Comparison of ENCODE assay signal across 28 cellular contexts in the genomic region with DNA sequence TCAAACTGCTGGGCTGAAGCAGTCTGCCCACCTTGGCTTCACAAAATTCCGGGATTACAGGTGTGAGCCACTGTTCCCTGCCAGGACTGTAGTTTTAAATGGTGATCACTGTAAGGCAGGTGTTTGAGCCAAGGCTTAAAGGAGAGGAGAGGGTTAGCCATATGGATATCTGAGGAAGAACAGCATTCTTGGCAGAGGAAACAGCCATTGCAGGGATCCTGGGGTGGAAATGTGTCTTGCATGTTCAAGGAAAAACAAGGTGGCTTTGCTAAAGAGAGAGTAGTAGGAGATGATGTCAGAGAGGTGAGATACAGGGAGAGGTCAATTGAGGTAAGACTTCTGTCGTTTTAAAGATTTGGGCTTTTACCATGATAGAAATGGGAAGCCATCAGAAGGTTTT.
"Had no signal": no experiment of that assay in that cellular context is flagged by ENCODE, and none has a peak within 500 bp of the region (broad histone marks: within the 10 kb centered on the region; RNA-seq: fewer than 3 reads in every experiment).

No MANE protein-coding gene starts in this region.

- H3K36me3 ChIP-seq: breast epithelium had no signal

- ATAC-seq: activated CD4-positive, alpha-beta T cell treated with anti-CD3 and anti-CD28 coated beads for 36 hours; activated naive CD4-positive, alpha-beta T cell treated with anti-CD3 and anti-CD28 coated beads, Interleukin-2, amount 50 U/mL, for 72 hours; activated T-cell treated with anti-CD3 and anti-CD28 coated beads, Interleukin-2, amount 50 U/mL, for 72 hours; gastroesophageal sphincter; heart right ventricle had no signal

- H3K4me3 Mint-ChIP-seq: activated CD4-positive, alpha-beta memory T cell treated with anti-CD3 and anti-CD28 coated beads, Interleukin-2, amount 10 ng/mL, durations not matched to agents 7 days and 5 days; activated CD4-positive, alpha-beta T cell treated with anti-CD3 and anti-CD28 coated beads for 36 hours; activated CD4-positive, alpha-beta T cell treated with anti-CD3 and anti-CD28 coated beads, Interleukin-2, amount 10 ng/mL, durations not matched to agents 24 days and 14 days; activated naive CD4-positive, alpha-beta T cell treated with anti-CD3 and anti-CD28 coated beads, Interleukin-2, amount 10 ng/mL, durations not matched to agents 7 days and 5 days; activated naive CD8-positive, alpha-beta T cell treated with anti-CD3 and anti-CD28 coated beads, Interleukin-2, amount 10 ng/mL, durations not matched to agents 7 days and 5 days; activated T-cell treated with anti-CD3 and anti-CD28 coated beads, Interleukin-2, amount 50 U/mL, for 24 hours; activated T-cell treated with anti-CD3 and anti-CD28 coated beads, Interleukin-2, amount 50 U/mL, for 72 hours; brain had no signal

- DNase-seq: activated CD4-positive, alpha-beta memory T cell treated with anti-CD3 and anti-CD28 coated beads, Interleukin-2, amount 10 ng/mL, durations not matched to agents 7 days and 5 days; activated CD4-positive, alpha-beta T cell treated with anti-CD3 and anti-CD28 coated beads for 36 hours; activated CD4-positive, alpha-beta T cell treated with anti-CD3 and anti-CD28 coated beads, Interleukin-2, amount 10 ng/mL, durations not matched to agents 24 days and 14 days; activated CD4-positive, CD25-positive, alpha-beta regulatory T cell; activated CD4-positive, CD25-positive, alpha-beta regulatory T cell treated with anti-CD3 and anti-CD28 coated beads, Interleukin-2, amount 50 U/mL, for 72 hours; activated CD8-positive, alpha-beta memory T cell treated with anti-CD3 and anti-CD28 coated beads, Interleukin-2, amount 50 U/mL, for 48 hours; activated gamma-delta T cell; activated naive CD4-positive, alpha-beta T cell; activated naive CD4-positive, alpha-beta T cell treated with anti-CD3 and anti-CD28 coated beads, Interleukin-2, amount 10 ng/mL, durations not matched to agents 7 days and 5 days; activated naive CD8-positive, alpha-beta T cell treated with anti-CD3 and anti-CD28 coated beads, Interleukin-2, amount 10 ng/mL, durations not matched to agents 7 days and 5 days; activated T-cell treated with anti-CD3 and anti-CD28 coated beads for 4 hours; activated T-cell treated with anti-CD3 and anti-CD28 coated beads, Interleukin-2, amount 50 U/mL, for 24 hours; activated T-cell treated with anti-CD3 and anti-CD28 coated beads, Interleukin-2, amount 50 U/mL, for 72 hours; central memory CD4-positive, alpha-beta T cell; cortex of kidney; dermis blood vessel endothelial cell; effector CD4-positive, alpha-beta T cell; esophagus squamous epithelium; foreskin melanocyte; heart right ventricle; T-helper 2 cell had no signal

- H3K27ac Mint-ChIP-seq: activated CD4-positive, alpha-beta memory T cell treated with anti-CD3 and anti-CD28 coated beads, Interleukin-2, amount 10 ng/mL, durations not matched to agents 7 days and 5 days; activated CD4-positive, alpha-beta T cell treated with anti-CD3 and anti-CD28 coated beads for 36 hours; activated CD4-positive, alpha-beta T cell treated with anti-CD3 and anti-CD28 coated beads, Interleukin-2, amount 10 ng/mL, durations not matched to agents 24 days and 14 days; activated naive CD4-positive, alpha-beta T cell treated with anti-CD3 and anti-CD28 coated beads, Interleukin-2, amount 10 ng/mL, durations not matched to agents 7 days and 5 days; activated naive CD4-positive, alpha-beta T cell treated with anti-CD3 and anti-CD28 coated beads, Interleukin-2, amount 50 U/mL, for 72 hours; activated naive CD8-positive, alpha-beta T cell treated with anti-CD3 and anti-CD28 coated beads, Interleukin-2, amount 10 ng/mL, durations not matched to agents 7 days and 5 days; activated T-cell treated with anti-CD3 and anti-CD28 coated beads, Interleukin-2, amount 50 U/mL, for 24 hours; activated T-cell treated with anti-CD3 and anti-CD28 coated beads, Interleukin-2, amount 50 U/mL, for 72 hours had no signal

- H3K4me1 ChIP-seq: ascending aorta, breast epithelium, esophagus squamous epithelium had no signal

- H3K27ac ChIP-seq: ascending aorta, cardiac muscle cell, epithelial cell of prostate, esophagus squamous epithelium, gastroesophageal sphincter, heart right ventricle had no signal

- H3K9me3 ChIP-seq: ascending aorta, breast epithelium, esophagus squamous epithelium, gastroesophageal sphincter, heart right ventricle had no signal

- H3K27me3 ChIP-seq: ascending aorta, breast epithelium, cardiac muscle cell, esophagus squamous epithelium, gastroesophageal sphincter, heart right ventricle had no signal

- H3K9me3 Mint-ChIP-seq: activated CD4-positive, alpha-beta memory T cell treated with anti-CD3 and anti-CD28 coated beads, Interleukin-2, amount 10 ng/mL, durations not matched to agents 7 days and 5 days; activated CD4-positive, alpha-beta T cell treated with anti-CD3 and anti-CD28 coated beads, Interleukin-2, amount 10 ng/mL, durations not matched to agents 24 days and 14 days; activated naive CD4-positive, alpha-beta T cell treated with anti-CD3 and anti-CD28 coated beads, Interleukin-2, amount 10 ng/mL, durations not matched to agents 7 days and 5 days; activated naive CD4-positive, alpha-beta T cell treated with anti-CD3 and anti-CD28 coated beads, Interleukin-2, amount 50 U/mL, for 72 hours; activated naive CD8-positive, alpha-beta T cell treated with anti-CD3 and anti-CD28 coated beads, Interleukin-2, amount 10 ng/mL, durations not matched to agents 7 days and 5 days; activated T-cell treated with anti-CD3 and anti-CD28 coated beads, Interleukin-2, amount 50 U/mL, for 24 hours; activated T-cell treated with anti-CD3 and anti-CD28 coated beads, Interleukin-2, amount 50 U/mL, for 72 hours had no signal

- H3K27me3 Mint-ChIP-seq: activated CD4-positive, alpha-beta memory T cell treated with anti-CD3 and anti-CD28 coated beads, Interleukin-2, amount 10 ng/mL, durations not matched to agents 7 days and 5 days; activated CD4-positive, alpha-beta T cell treated with anti-CD3 and anti-CD28 coated beads for 36 hours; activated CD4-positive, alpha-beta T cell treated with anti-CD3 and anti-CD28 coated beads, Interleukin-2, amount 10 ng/mL, durations not matched to agents 24 days and 14 days; activated naive CD4-positive, alpha-beta T cell treated with anti-CD3 and anti-CD28 coated beads, Interleukin-2, amount 10 ng/mL, durations not matched to agents 7 days and 5 days; activated naive CD8-positive, alpha-beta T cell treated with anti-CD3 and anti-CD28 coated beads, Interleukin-2, amount 10 ng/mL, durations not matched to agents 7 days and 5 days; activated T-cell treated with anti-CD3 and anti-CD28 coated beads, Interleukin-2, amount 50 U/mL, for 24 hours; brain had no signal

- H3K4me1 Mint-ChIP-seq: activated CD4-positive, alpha-beta memory T cell treated with anti-CD3 and anti-CD28 coated beads, Interleukin-2, amount 10 ng/mL, durations not matched to agents 7 days and 5 days; activated naive CD4-positive, alpha-beta T cell treated with anti-CD3 and anti-CD28 coated beads, Interleukin-2, amount 10 ng/mL, durations not matched to agents 7 days and 5 days; brain had no signal

- H3K4me3 ChIP-seq: ascending aorta, breast epithelium, cardiac muscle cell, esophagus squamous epithelium, gastroesophageal sphincter, heart right ventricle had no signal
